Comparison of ENCODE assay signal across 18 cellular contexts in the genomic region with DNA sequence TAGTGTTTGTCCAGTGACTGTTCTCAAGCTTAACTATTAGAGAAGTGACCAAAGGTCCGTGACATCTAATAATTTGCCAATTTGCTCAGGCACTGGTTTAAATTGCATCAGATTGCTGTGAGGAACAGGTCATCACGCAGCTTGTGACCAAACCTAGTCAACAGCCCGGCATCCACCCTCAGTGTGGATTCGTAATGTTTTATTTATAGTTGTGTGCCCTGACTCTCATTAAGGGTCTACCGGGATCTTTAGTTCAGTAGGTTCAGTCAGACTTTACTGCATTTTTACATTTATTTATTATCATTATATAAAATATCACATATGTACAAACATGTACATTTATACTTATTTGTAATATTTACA. TPM values are rescaled to one million over a fixed set of nuclear protein-coding genes. Genes with fewer than 3 reads are reported as not detected.
"Had no signal": no experiment of that assay in that cellular context is flagged by ENCODE, and none has a peak within 500 bp of the region (broad histone marks: within the 10 kb centered on the region; RNA-seq: fewer than 3 reads in every experiment).

No MANE protein-coding gene starts in this region.

- DNase-seq: activated B cell treated with CpG ODN at 0.5 μM for 24 hours; activated CD4-positive, alpha-beta T cell treated with anti-CD3 and anti-CD28 coated beads, Interleukin-2, amount 10 ng/mL, durations not matched to agents 7 days and 5 days; activated naive CD4-positive, alpha-beta T cell; anterior cingulate cortex; cerebellar nuclear complex; effector memory CD8-positive, alpha-beta T cell; mucosa of descending colon; naive thymus-derived CD8-positive, alpha-beta T cell; posterior cingulate gyrus; right lobe of liver; spleen; stimulated activated naive CD8-positive, alpha-beta T cell treated with anti-CD3 and anti-CD28 coated beads, Interleukin-15, amount 100 ng/mL, for 72 hours; T-helper 2 cell; upper lobe of left lung had no signal

- H3K27ac ChIP-seq: gastroesophageal sphincter, neutrophil, right lobe of liver, spleen, upper lobe of left lung had no signal

- H3K9me3 ChIP-seq: gastroesophageal sphincter, mucosa of descending colon, neutrophil, right lobe of liver, spleen, upper lobe of left lung had no signal

- H3K36me3 ChIP-seq: gastroesophageal sphincter, neutrophil, right lobe of liver, spleen, upper lobe of left lung had no signal

- H3K4me3 ChIP-seq: gastroesophageal sphincter, mucosa of descending colon, right lobe of liver, spleen, upper lobe of left lung had no signal

- ATAC-seq: effector memory CD8-positive, alpha-beta T cell; gastroesophageal sphincter; left lobe of liver; mucosa of descending colon; naive thymus-derived CD8-positive, alpha-beta T cell; stimulated activated naive CD8-positive, alpha-beta T cell treated with anti-CD3 and anti-CD28 coated beads, Interleukin-15, amount 100 ng/mL, for 72 hours had no signal

- H3K27me3 ChIP-seq: gastroesophageal sphincter, right lobe of liver, upper lobe of left lung had no signal

RNA-seq across cellular contexts. Expression of a gene that starts 46.4 kb away (rescaled TPM):
- total RNA-seq: activated B cell treated with CpG ODN at 0.5 μM for 24 hours; activated CD4-positive, alpha-beta T cell treated with anti-CD3 and anti-CD28 coated beads, Interleukin-2, amount 10 ng/mL, durations not matched to agents 7 days and 5 days; gastroesophageal sphincter; left lobe of liver; mucosa of descending colon; naive thymus-derived CD8-positive, alpha-beta T cell; right lobe of liver; spleen; temporal lobe; upper lobe of left lung had no signal
- polyA plus RNA-seq: naive thymus-derived CD8-positive, alpha-beta T cell had no signal
